Comparison of ENCODE assay signal across 22 cellular contexts in the genomic region with DNA sequence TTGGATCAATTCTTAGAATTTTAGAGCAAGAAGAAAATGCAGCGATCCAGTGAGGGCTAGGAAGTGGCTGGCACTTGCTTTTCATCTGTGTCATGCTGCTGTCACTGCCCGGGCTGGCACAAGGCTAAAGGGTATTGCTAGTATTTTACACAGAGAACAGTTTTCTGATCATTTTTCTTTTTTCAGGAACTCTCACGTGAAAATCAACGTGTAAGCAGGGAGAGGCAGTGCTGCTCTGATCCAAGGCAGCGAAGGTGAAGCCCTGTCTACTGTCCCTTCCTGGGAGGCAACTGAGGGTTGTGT. TPM values are rescaled to one million over a fixed set of nuclear protein-coding genes. Genes with fewer than 3 reads are reported as not detected.
"Had no signal": no experiment of that assay in that cellular context is flagged by ENCODE, and none has a peak within 500 bp of the region (broad histone marks: within the 10 kb centered on the region; RNA-seq: fewer than 3 reads in every experiment).

No MANE protein-coding gene starts in this region.

- ATAC-seq: activated CD4-positive, CD25-positive, alpha-beta regulatory T cell treated with anti-CD3 and anti-CD28 coated beads, Interleukin-2, amount 50 U/mL, for 24 hours; activated T-cell treated with anti-CD3 and anti-CD28 coated beads, Interleukin-2, amount 50 U/mL, for 4 hours; sciatic nerve had no signal

- H3K4me2 ChIP-seq: neural progenitor cell had no signal

- H3K36me3 ChIP-seq: neural progenitor cell, pancreas, spleen had no signal

- H3K27me3 ChIP-seq: neural progenitor cell, pancreas, spleen, testis had no signal

- H3K36me3 Mint-ChIP-seq: neural progenitor cell; stimulated activated memory B cell treated with anti-CD40 and anti-IgM and Interleukin-4, amounts not matched to agents 10 μg/mL and 1 μg/mL and 100 μg/mL, for 72 hours; type B pancreatic cell had no signal

- H3K4me3 Mint-ChIP-seq: activated CD4-positive, alpha-beta T cell treated with anti-CD3 and anti-CD28 coated beads, Interleukin-2, amount 10 ng/mL, durations not matched to agents 7 days and 5 days; activated CD8-positive, alpha-beta T cell treated with anti-CD3 and anti-CD28 coated beads, Interleukin-2, amount 10 ng/mL, durations not matched to agents 7 days and 5 days; activated naive CD4-positive, alpha-beta T cell treated with anti-CD3 and anti-CD28 coated beads for 36 hours; activated T-cell treated with anti-CD3 and anti-CD28 coated beads, Interleukin-2, amount 50 U/mL, for 4 hours; naive B cell; neural progenitor cell; stimulated activated memory B cell treated with anti-CD40 and anti-IgM and Interleukin-4, amounts not matched to agents 10 μg/mL and 1 μg/mL and 100 μg/mL, for 72 hours; type B pancreatic cell had no signal

- H3K4me1 ChIP-seq: pancreas, testis had no signal

- H3K27ac ChIP-seq: coronary artery, neural progenitor cell, pancreas, spleen, testis had no signal

- H3K9me3 Mint-ChIP-seq: activated CD4-positive, alpha-beta T cell treated with anti-CD3 and anti-CD28 coated beads, Interleukin-2, amount 10 ng/mL, durations not matched to agents 7 days and 5 days; activated T-cell treated with anti-CD3 and anti-CD28 coated beads, Interleukin-2, amount 50 U/mL, for 4 hours; stimulated activated memory B cell treated with anti-CD40 and anti-IgM and Interleukin-4, amounts not matched to agents 10 μg/mL and 1 μg/mL and 100 μg/mL, for 72 hours; type B pancreatic cell had no signal

- H3K27me3 Mint-ChIP-seq: activated CD4-positive, alpha-beta T cell treated with anti-CD3 and anti-CD28 coated beads, Interleukin-2, amount 10 ng/mL, durations not matched to agents 7 days and 5 days; type B pancreatic cell had no signal

- DNase-seq: activated T-cell treated with anti-CD3 and anti-CD28 coated beads, Interleukin-2, amount 50 U/mL, for 4 hours; aorta; islet precursor cell; mucosa of descending colon; pancreas; spleen; stimulated activated CD4-positive, alpha-beta T cell treated with anti-CD3 and anti-CD28 coated beads, Interleukin-4, amount 100 ng/mL, for 4 hours; T1000; testis had no signal

- H3K4me3 ChIP-seq: coronary artery, mucosa of descending colon, neural progenitor cell, pancreas, spleen, testis had no signal

- H3K27ac Mint-ChIP-seq: activated naive CD4-positive, alpha-beta T cell treated with anti-CD3 and anti-CD28 coated beads for 36 hours; neural progenitor cell; stimulated activated memory B cell treated with anti-CD40 and anti-IgM and Interleukin-4, amounts not matched to agents 10 μg/mL and 1 μg/mL and 100 μg/mL, for 72 hours had no signal

- H3K9me3 ChIP-seq: mucosa of descending colon, pancreas, spleen, testis had no signal

- H2AFZ ChIP-seq: neural progenitor cell had no signal

- H3K9ac ChIP-seq: neural progenitor cell had no signal

RNA-seq across cellular contexts. Expression of a gene that starts 38.4 kb away (rescaled TPM):
- total RNA-seq: activated CD4-positive, alpha-beta T cell treated with anti-CD3 and anti-CD28 coated beads, Interleukin-2, amount 10 ng/mL, durations not matched to agents 7 days and 5 days; activated CD8-positive, alpha-beta T cell treated with anti-CD3 and anti-CD28 coated beads, Interleukin-2, amount 10 ng/mL, durations not matched to agents 7 days and 5 days; activated naive CD4-positive, alpha-beta T cell treated with anti-CD3 and anti-CD28 coated beads for 36 hours; epithelial cell of proximal tubule; fibroblast of lung; lung microvascular endothelial cell; testis had no signal
- polyA plus RNA-seq: aorta, fibroblast of lung had no signal
